ENCODE assay signal across 14 cellular contexts in genomic region chr1:6547301-6547700, GRCh38. TPM values are rescaled to one million over a fixed set of nuclear protein-coding genes. Genes with fewer than 3 reads are reported as not detected.
DNase-seq lines count a peak whose midpoint lies in the region; ATAC-seq and TF ChIP-seq lines count a peak whose summit lies in the region.
"Had no signal": no experiment of that assay in that cellular context is flagged by ENCODE, and none has a peak within 500 bp of the region (broad histone marks: within the 10 kb centered on the region; RNA-seq: fewer than 3 reads in every experiment).

No MANE protein-coding gene starts in this region.

- H3K9me3 ChIP-seq in osteoblast (ENCODE audit: low read depth, low read length) (no peaks in the 10 kb centered on the region), mucosa of descending colon (no peaks in the 10 kb centered on the region)
- H3K9me3 ChIP-seq: ovary had no signal

- H4K20me1 ChIP-seq in osteoblast (ENCODE audit: insufficient read depth, low read length): no peaks in the 10 kb centered on the region

- H3K4me3 Mint-ChIP-seq in activated CD4-positive, alpha-beta T cell treated with anti-CD3 and anti-CD28 coated beads, Interleukin-2, amount 10 ng/mL, durations not matched to agents 24 days and 14 days: no peak overlapping the region
- no peak overlapping the region for H3K4me3 Mint-ChIP-seq in chondrocyte (ENCODE audit: unreplicated experiment)

- ATAC-seq in GM21529 (IDR thresholded peaks at IDR 0.05; ENCODE audit: unreplicated experiment): no peak
- ATAC-seq in HG02973 (IDR thresholded peaks at IDR 0.05; ENCODE audit: unreplicated experiment): no peak
- no peak for ATAC-seq in mucosa of descending colon
- ATAC-seq: left cardiac atrium had no signal

- peak overlapping the region; percentile 58 for H3K27ac ChIP-seq in RWPE1
- H3K27ac ChIP-seq in osteoblast (ENCODE audit: low read depth, low read length): no peak overlapping the region
- H3K27ac ChIP-seq: ovary had no signal

- no peaks in the 10 kb centered on the region for H3K9me3 Mint-ChIP-seq in activated CD4-positive, alpha-beta T cell treated with anti-CD3 and anti-CD28 coated beads, Interleukin-2, amount 10 ng/mL, durations not matched to agents 24 days and 14 days
- no peaks in the 10 kb centered on the region for H3K9me3 Mint-ChIP-seq in chondrocyte (ENCODE audit: low read depth)

- H3K4me3 ChIP-seq in osteoblast (ENCODE audit: insufficient read depth, low read length) (no peak overlapping the region), mucosa of descending colon (no peak overlapping the region)
- H3K4me3 ChIP-seq: ovary had no signal

- peak overlapping the region; percentile 46 for H3K27ac Mint-ChIP-seq in activated CD4-positive, alpha-beta T cell treated with anti-CD3 and anti-CD28 coated beads, Interleukin-2, amount 10 ng/mL, durations not matched to agents 24 days and 14 days
- no peak overlapping the region for H3K27ac Mint-ChIP-seq in chondrocyte (ENCODE audit: unreplicated experiment)

- peaks cover 8% of the 10 kb centered on the region for H3K79me2 ChIP-seq in osteoblast (ENCODE audit: insufficient read depth, low read length)

- H3K27me3 Mint-ChIP-seq in activated CD4-positive, alpha-beta T cell treated with anti-CD3 and anti-CD28 coated beads, Interleukin-2, amount 10 ng/mL, durations not matched to agents 24 days and 14 days: no peaks in the 10 kb centered on the region
- H3K27me3 Mint-ChIP-seq in chondrocyte (ENCODE audit: low read depth): no peaks in the 10 kb centered on the region

- DNase-seq in activated CD4-positive, alpha-beta T cell treated with anti-CD3 and anti-CD28 coated beads, Interleukin-2, amount 10 ng/mL, durations not matched to agents 24 days and 14 days: no peak
- no peak for DNase-seq in activated CD4-positive, alpha-beta T cell treated with anti-CD3 and anti-CD28 coated beads for 4 hours
- DNase-seq in RWPE1 (ENCODE audit: low spot score) (no peak), chondrocyte (ENCODE audit: low spot score) (no peak), osteoblast (ENCODE audit: insufficient read length, low spot score, missing footprints) (peak; percentile 71), mucosa of descending colon (no peak)
- DNase-seq: left cardiac atrium; NCI-H1436; ovary; stimulated activated CD4-positive, alpha-beta T cell treated with anti-CD3 and anti-CD28 coated beads, Interleukin-2, amount 100 ng/mL, for 48 hours had no signal

- H3K4me1 ChIP-seq in osteoblast (ENCODE audit: insufficient read depth, low read length): peaks cover 8% of the 10 kb centered on the region
- peaks cover 4% of the 10 kb centered on the region for H3K4me1 ChIP-seq in mucosa of descending colon (ENCODE audit: low read depth)

- intact Hi-C loops in activated CD4-positive, alpha-beta T cell treated with anti-CD3 and anti-CD28 coated beads, Interleukin-2, amount 10 ng/mL, durations not matched to agents 24 days and 14 days (cut with micrococcal nuclease): no loop called here
- intact Hi-C loops in mucosa of descending colon (cut with DNase I, micrococcal nuclease): no loop called here

- POLR2A ChIA-PET in RWPE1 (lab: Yijun Ruan, JAX; ENCODE audit: low non-redundant PET): no interaction called here

- CTCF ChIA-PET in RWPE1 (lab: Yijun Ruan, JAX): no interaction called here

- H2AFZ ChIP-seq in osteoblast (ENCODE audit: low read length): no peak overlapping the region

- no peaks in the 10 kb centered on the region for H3K27me3 ChIP-seq in osteoblast (ENCODE audit: insufficient read depth, low read length)
- H3K27me3 ChIP-seq: ovary had no signal

- H3K36me3 ChIP-seq in osteoblast (ENCODE audit: insufficient read depth, low read length): peaks cover 52% of the 10 kb centered on the region
- no peaks in the 10 kb centered on the region for H3K36me3 ChIP-seq in mucosa of descending colon (ENCODE audit: low read depth)
- H3K36me3 ChIP-seq: ovary had no signal

- no peak overlapping the region for H3K4me2 ChIP-seq in osteoblast (ENCODE audit: insufficient read depth, low read length)

- no peak for TF ChIP-seq CTCF in RWPE1 (conservative IDR thresholded peaks at IDR 0.05; ENCODE audit: low read depth)
- peak; percentile 61 for TF ChIP-seq CTCF in chondrocyte (IDR thresholded peaks at IDR 0.05)
- TF ChIP-seq CTCF in osteoblast (IDR thresholded peaks at IDR 0.05; ENCODE audit: extremely low read depth, low read depth, low read length): peak; percentile 14
- TF ChIP-seq CTCF in mucosa of descending colon (IDR thresholded peaks at IDR 0.05): no peak

- H3K36me3 Mint-ChIP-seq in activated CD4-positive, alpha-beta T cell treated with anti-CD3 and anti-CD28 coated beads, Interleukin-2, amount 10 ng/mL, durations not matched to agents 24 days and 14 days (ENCODE audit: low read depth): peaks cover 49% of the 10 kb centered on the region
- peaks cover 22% of the 10 kb centered on the region for H3K36me3 Mint-ChIP-seq in chondrocyte (ENCODE audit: low read depth)

- peaks cover 29% of the 10 kb centered on the region for H3K4me1 Mint-ChIP-seq in activated CD4-positive, alpha-beta T cell treated with anti-CD3 and anti-CD28 coated beads, Interleukin-2, amount 10 ng/mL, durations not matched to agents 24 days and 14 days
- H3K4me1 Mint-ChIP-seq in chondrocyte (ENCODE audit: low read depth): peaks cover 15% of the 10 kb centered on the region

RNA-seq across cellular contexts. Expression of gene NOL9, which starts 7.0 kb away (rescaled TPM):
- total RNA-seq in activated CD4-positive, alpha-beta T cell treated with anti-CD3 and anti-CD28 coated beads, Interleukin-2, amount 10 ng/mL, durations not matched to agents 24 days and 14 days: 54.7 and 59.2 TPM in 2 replicates
- total RNA-seq in chondrocyte: 24.0 to 32.3 TPM (median 27.0 TPM) in 3 replicates
- 31.1 and 32.1 TPM in 2 replicates for total RNA-seq in osteoblast
- total RNA-seq in mucosa of descending colon: 10 to 100 TPM; 20.0 to 28.3 (median 21.1) TPM

RNA-seq across cellular contexts. Expression of gene TAS1R1, which starts 7.8 kb away (rescaled TPM):
- total RNA-seq in activated CD4-positive, alpha-beta T cell treated with anti-CD3 and anti-CD28 coated beads, Interleukin-2, amount 10 ng/mL, durations not matched to agents 24 days and 14 days: not detected in 2 replicates
- total RNA-seq in chondrocyte (not detected in 3 replicates), osteoblast (under 0.01 and 0.29 TPM in 2 replicates), mucosa of descending colon (under 1 TPM in 2 of 3 donors, not detected in 1; 0.13 to 0.14 TPM)
- total RNA-seq: left cardiac atrium; subcutaneous adipose tissue; T-helper 2 cell treated with Interferon-gamma antibody and Interleukin-4, amounts not matched to agents 100 ng/mL and 5 ng/mL, for 36 hours had no signal

RNA-seq across cellular contexts. Expression of gene ZBTB48, which starts 32.5 kb away (rescaled TPM):
- total RNA-seq in activated CD4-positive, alpha-beta T cell treated with anti-CD3 and anti-CD28 coated beads, Interleukin-2, amount 10 ng/mL, durations not matched to agents 24 days and 14 days: 32.9 and 37.8 TPM in 2 replicates
- total RNA-seq in chondrocyte (19.9 to 27.4 TPM (median 23.7 TPM) in 3 replicates), osteoblast (11.5 and 14.5 TPM in 2 replicates), mucosa of descending colon (10 to 100 TPM; 36.8 to 53.9 (median 42.3) TPM)

RNA-seq across cellular contexts. Expression of gene KLHL21, which starts 55.4 kb away (rescaled TPM):
- total RNA-seq in activated CD4-positive, alpha-beta T cell treated with anti-CD3 and anti-CD28 coated beads, Interleukin-2, amount 10 ng/mL, durations not matched to agents 24 days and 14 days: 26.1 and 26.8 TPM in 2 replicates
- total RNA-seq in chondrocyte: 34.3 to 39.6 TPM (median 38.3 TPM) in 3 replicates
- 76.3 and 86.1 TPM in 2 replicates for total RNA-seq in osteoblast
- total RNA-seq in mucosa of descending colon: 10 to 100 TPM in 2 of 3 donors, 1 to 10 TPM in 1; 8.7 to 68.2 (median 10.7) TPM

RNA-seq across cellular contexts. Expression of gene PLEKHG5, which starts 55.8 kb away (rescaled TPM):
- 1.3 and 1.9 TPM in 2 replicates for total RNA-seq in activated CD4-positive, alpha-beta T cell treated with anti-CD3 and anti-CD28 coated beads, Interleukin-2, amount 10 ng/mL, durations not matched to agents 24 days and 14 days
- 32.4 to 50.5 TPM (median 33.6 TPM) in 3 replicates for total RNA-seq in chondrocyte
- 11.2 and 13.3 TPM in 2 replicates for total RNA-seq in osteoblast
- 10 to 100 TPM; 20.1 to 32.9 (median 20.2) TPM for total RNA-seq in mucosa of descending colon

Comparison
In these comparisons a context has a peak if more than half of its experiments do, and no peak if none do; other contexts are left out.
1. CTCF ChIP-seq: peak in chondrocyte (single experiment) and osteoblast (single experiment); none in RWPE1 (single experiment) and mucosa of descending colon (single experiment).